Comparison of ENCODE assay signal across 10 cellular contexts in the genomic region with DNA sequence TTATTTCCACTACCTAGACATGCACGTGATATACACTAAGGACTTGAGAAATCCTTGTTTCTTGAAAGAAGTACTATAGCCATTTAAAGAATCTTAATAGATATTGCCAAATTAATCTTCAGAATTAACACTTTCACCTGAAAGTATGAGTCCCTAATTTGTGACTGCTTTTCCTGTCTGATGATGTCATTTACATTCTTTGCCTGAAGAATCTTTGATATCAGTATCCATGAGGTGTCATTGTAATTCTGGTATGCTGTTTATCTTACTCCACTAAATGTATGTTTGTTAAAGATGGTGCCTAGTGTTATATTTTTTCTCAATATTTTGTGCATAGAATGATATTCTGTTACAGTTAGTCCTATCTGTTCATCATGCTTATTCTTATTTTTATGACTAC.
"Had no signal": no experiment of that assay in that cellular context is flagged by ENCODE, and none has a peak within 500 bp of the region (broad histone marks: within the 10 kb centered on the region; RNA-seq: fewer than 3 reads in every experiment).

No MANE protein-coding gene starts in this region.

- DNase-seq: H9, HCEC 1CT, IMR-90, Karpas-422, KBM-7 had no signal

- H3K27ac ChIP-seq: HL-60, KMS-11 had no signal

- H2AFZ ChIP-seq: GM23338 had no signal

- H3K9ac ChIP-seq: KMS-11 had no signal

- ATAC-seq: GM23338 had no signal

- H3K4me2 ChIP-seq: GM23338, KMS-11 had no signal

- FAIRE-seq: H1, H54 had no signal

- H3K4me3 ChIP-seq: GM23338 had no signal
